6 cellular contexts compared by ENCODE assay signal in the genomic region with DNA sequence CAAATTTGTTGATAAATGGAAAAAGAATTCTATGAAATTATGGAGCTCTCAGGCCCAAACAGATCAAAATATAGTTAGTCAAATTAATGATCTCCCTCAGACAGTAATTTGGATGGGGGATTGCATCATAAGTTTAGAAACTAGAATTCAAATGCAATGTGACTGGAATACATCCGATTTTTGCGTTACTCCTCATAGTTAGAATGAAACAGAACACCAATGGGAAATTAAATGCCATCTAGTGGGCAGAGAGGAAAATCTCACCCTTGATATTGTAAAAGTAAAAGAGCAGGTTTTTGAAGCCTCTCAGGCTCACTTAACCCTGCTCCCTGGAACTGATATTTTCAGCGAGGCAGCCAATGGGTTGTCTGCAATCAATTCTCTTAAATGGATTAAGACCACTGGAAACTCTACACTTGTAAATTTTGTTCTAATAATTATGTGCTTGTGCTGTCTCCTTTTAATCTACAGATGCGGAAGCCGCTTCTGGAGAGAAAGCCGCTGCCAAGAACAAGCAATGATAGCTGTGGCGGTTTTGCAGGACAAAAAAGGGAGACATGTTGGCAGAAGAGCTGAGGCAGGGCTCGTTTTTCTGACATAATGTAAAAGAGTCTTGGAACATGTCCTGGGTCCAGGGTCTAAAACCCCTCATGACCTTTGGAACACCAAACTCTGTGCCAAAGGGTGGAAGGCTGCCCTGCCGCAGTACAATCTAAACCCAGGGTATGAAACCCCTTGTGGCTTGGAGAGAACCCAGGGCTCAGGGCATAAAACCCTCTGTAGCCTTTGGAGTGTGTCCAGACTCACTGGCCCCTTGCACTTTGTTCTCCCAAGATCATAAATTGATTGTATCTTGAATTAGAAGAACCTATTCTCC. TPM values are rescaled to one million over a fixed set of nuclear protein-coding genes. Genes with fewer than 3 reads are reported as not detected.
DNase-seq lines count a peak whose midpoint lies in the region; ATAC-seq and TF ChIP-seq lines count a peak whose summit lies in the region.

No MANE protein-coding gene starts in this region.

- no peak for TF ChIP-seq CTCF in activated B cell treated with CpG ODN at 0.5 μM for 24 hours (IDR thresholded peaks at IDR 0.05)
- TF ChIP-seq CTCF in mesothelial cell of epicardium (IDR thresholded peaks at IDR 0.05; ENCODE audit: unreplicated experiment), result peak; percentile 54

- H3K9me3 Mint-ChIP-seq in activated B cell treated with CpG ODN at 0.5 μM for 24 hours, result no peaks in the 10 kb centered on the region
- no peaks in the 10 kb centered on the region for H3K9me3 Mint-ChIP-seq in mesothelial cell of epicardium

- H3K27ac Mint-ChIP-seq in activated B cell treated with CpG ODN at 0.5 μM for 24 hours (peak overlapping the region; percentile 3), mesothelial cell of epicardium (no peak overlapping the region)

- no peak for ATAC-seq in activated B cell treated with CpG ODN at 0.5 μM for 24 hours (ENCODE audit: low read depth)

- H3K27me3 Mint-ChIP-seq in activated B cell treated with CpG ODN at 0.5 μM for 24 hours (no peaks in the 10 kb centered on the region), mesothelial cell of epicardium (ENCODE audit: low read depth) (no peaks in the 10 kb centered on the region)

- POLR2A ChIA-PET in activated B cell treated with CpG ODN at 0.5 μM for 24 hours (lab: Charles Lee), result no interaction called here

- intact Hi-C loops in activated B cell treated with CpG ODN at 0.5 μM for 24 hours (cut with micrococcal nuclease), result loop anchor here (1.0 to 10.0 kb wide), 3 partner anchors 165 to 799 kb away; no protein-coding TSS in a partner anchor

- H3K4me3 Mint-ChIP-seq in activated B cell treated with CpG ODN at 0.5 μM for 24 hours, result no peak overlapping the region
- H3K4me3 Mint-ChIP-seq in mesothelial cell of epicardium, result no peak overlapping the region

- CTCF ChIA-PET in activated B cell treated with CpG ODN at 0.5 μM for 24 hours (lab: Charles Lee), result interaction anchor here (1.1 to 1.6 kb wide), 3 partner anchors 16 to 800 kb away, joined by 3 to 5 read pairs (median 3); no protein-coding TSS in a partner anchor

- H3K36me3 Mint-ChIP-seq in activated B cell treated with CpG ODN at 0.5 μM for 24 hours (ENCODE audit: low read depth) (peaks cover 21% of the 10 kb centered on the region), mesothelial cell of epicardium (peaks cover 17% of the 10 kb centered on the region)

- DNase-seq in NOMO-1 treated with DMSO at 0.1 percent for 48 hours (lab: John Stamatoyannopoulos, UW; ENCODE audit: unreplicated experiment) (peak; percentile 25), NOMO-1 treated with dmso at 0.1 percent for 144 hours (lab: John Stamatoyannopoulos, UW; ENCODE audit: unreplicated experiment) (no peak), activated B cell treated with CpG ODN at 0.5 μM for 24 hours (no peak), mesothelial cell of epicardium (ENCODE audit: low spot score in 2 of 2, unreplicated experiment in 2 of 2) (no peak), UCSD-AML1 (lab: John Stamatoyannopoulos, UW; ENCODE audit: unreplicated experiment) (no peak)
- DNase-seq in effector CD8-positive, alpha-beta T cell (lab: John Stamatoyannopoulos, UW), result no peak

- H3K4me1 Mint-ChIP-seq in activated B cell treated with CpG ODN at 0.5 μM for 24 hours, result peaks cover 18% of the 10 kb centered on the region
- H3K4me1 Mint-ChIP-seq in mesothelial cell of epicardium, result peaks cover 23% of the 10 kb centered on the region

RNA-seq across cellular contexts. Expression of a gene that starts 12.9 kb away (rescaled TPM):
- 27.2 and 29.0 TPM in 2 replicates for total RNA-seq in activated B cell treated with CpG ODN at 0.5 μM for 24 hours
- 25.1 to 26.8 TPM (median 25.9 TPM) in 3 replicates for total RNA-seq in mesothelial cell of epicardium

RNA-seq across cellular contexts. Expression of a gene that starts 14.7 kb away (rescaled TPM):
- total RNA-seq in activated B cell treated with CpG ODN at 0.5 μM for 24 hours, result 64.7 and 84.0 TPM in 2 replicates
- total RNA-seq in mesothelial cell of epicardium, result 53.7 to 60.4 TPM (median 56.2 TPM) in 3 replicates

RNA-seq across cellular contexts. Expression of a gene that starts 31.7 kb away (rescaled TPM):
- total RNA-seq in activated B cell treated with CpG ODN at 0.5 μM for 24 hours (21.3 and 26.5 TPM in 2 replicates), mesothelial cell of epicardium (19.5 to 24.5 TPM (median 21.0 TPM) in 3 replicates)

RNA-seq across cellular contexts. Expression of a gene that starts 44.0 kb away (rescaled TPM):
- 16.6 and 20.2 TPM in 2 replicates for total RNA-seq in activated B cell treated with CpG ODN at 0.5 μM for 24 hours
- 13.2 to 14.5 TPM (median 14.2 TPM) in 3 replicates for total RNA-seq in mesothelial cell of epicardium

RNA-seq across cellular contexts. Expression of a gene that starts 53.9 kb away (rescaled TPM):
- total RNA-seq in activated B cell treated with CpG ODN at 0.5 μM for 24 hours (44.0 and 61.1 TPM in 2 replicates), mesothelial cell of epicardium (72.9 to 77.4 TPM (median 75.9 TPM) in 3 replicates)
